In the genomic region with DNA sequence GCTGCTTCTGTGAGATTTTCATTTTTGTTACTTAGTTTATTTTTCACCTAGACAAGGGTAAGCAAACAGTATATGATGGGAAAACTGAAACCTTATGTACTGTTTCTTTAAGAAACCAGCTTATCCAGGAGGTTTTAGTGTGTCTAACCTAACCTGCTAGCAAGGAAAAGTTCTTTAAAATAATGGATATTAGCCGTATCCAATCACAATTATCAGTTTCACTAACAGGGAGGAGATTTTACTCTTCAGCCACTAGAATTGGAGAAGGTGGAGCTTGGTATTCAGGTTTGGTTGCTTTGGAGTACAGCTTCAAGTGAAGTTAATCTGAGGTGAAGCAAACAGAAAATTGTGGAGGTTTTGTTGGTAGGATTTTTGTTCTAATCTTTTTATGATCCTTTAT, we compare ENCODE assay signal across 8 cellular contexts. TPM values are rescaled to one million over a fixed set of nuclear protein-coding genes. Genes with fewer than 3 reads are reported as not detected.
DNase-seq lines count a peak whose midpoint lies in the region; ATAC-seq and TF ChIP-seq lines count a peak whose summit lies in the region.

No MANE protein-coding gene starts in this region.

- H3K27me3 ChIP-seq in AG04450 (ENCODE audit: control insufficient read depth, insufficient read depth, low read length) (no peaks in the 10 kb centered on the region), aorta (ENCODE audit: control insufficient read depth in 1 of 2, insufficient read depth in 2 of 2, low read length in 1 of 2) (no peaks in the 10 kb centered on the region)

- H3K9me3 ChIP-seq in AG04450 (ENCODE audit: control insufficient read depth, insufficient read depth, low read length): no peaks in the 10 kb centered on the region
- no peaks in the 10 kb centered on the region for H3K9me3 ChIP-seq in aorta (ENCODE audit: control insufficient read depth, low read length)

- no peak overlapping the region for H3K27ac ChIP-seq in AG04450 (ENCODE audit: low read depth, low read length)
- no peak overlapping the region for H3K27ac ChIP-seq in aorta (ENCODE audit: low read depth in 1 of 2, low read length in 2 of 2)

- WGBS in aorta, 2 donors: 0% methylated on average over 1 of the region's 1 CpG

- CTCF ChIA-PET in AG04450 (lab: Charles Lee): interaction anchor here (0.7 to 1.4 kb wide), 2 partner anchors 9 to 16 kb away, joined by 3 to 4 read pairs; no protein-coding TSS in a partner anchor

- no peak for TF ChIP-seq CTCF in AG04450 (IDR thresholded peaks at IDR 0.05; ENCODE audit: low read depth, low read length)
- no peak for TF ChIP-seq CTCF in epithelial cell of esophagus (IDR thresholded peaks at IDR 0.05; ENCODE audit: insufficient read depth, low read depth, low read length, missing control alignments)

- peaks cover 0 to 3% of the 10 kb centered on the region in 2 donors for H3K4me1 ChIP-seq in aorta (ENCODE audit: control insufficient read depth in 1 of 2, insufficient read depth in 2 of 2, low read length in 2 of 2)

- H3K36me3 ChIP-seq in aorta (ENCODE audit: control insufficient read depth in 1 of 2, insufficient read depth in 2 of 2, low read length in 1 of 2): no peaks in the 10 kb centered on the region

- peak; percentile 74 for ATAC-seq in GM18502 (IDR thresholded peaks at IDR 0.05; ENCODE audit: poor library complexity, unreplicated experiment)
- ATAC-seq in HG02981 (IDR thresholded peaks at IDR 0.05; ENCODE audit: unreplicated experiment): peak; percentile 86
- ATAC-seq in aorta (ENCODE audit: low FRiP score): peak; percentile 91

- POLR2A ChIA-PET in AG04450 (lab: Yijun Ruan, JAX): interaction anchor here (0.7 to 1.0 kb wide), 3 partner anchors 12 to 89 kb away, joined by 3 to 4 read pairs (median 3); no protein-coding TSS in a partner anchor

- DNase-seq in AG04450 (ENCODE audit: low read depth, low spot score) (peak; percentile 57), NCI-H146 treated with DMSO at 0.1 percent for 48 hours (lab: John Stamatoyannopoulos, UW; ENCODE audit: unreplicated experiment) (peak; percentile 76), SW 1271 (lab: John Stamatoyannopoulos, UW) (peak; percentile 83 to 99), epithelial cell of esophagus (ENCODE audit: low read depth) (peak; percentile 92), middle frontal gyrus (ENCODE audit: extremely low spot score, low spot score) (peak; percentile 61), aorta (no peak)

- peak overlapping the region; percentile 70 for H3K4me3 ChIP-seq in AG04450 (ENCODE audit: low read depth, low read length)
- H3K4me3 ChIP-seq in epithelial cell of esophagus (ENCODE audit: low read length): peak overlapping the region; percentile 71
- H3K4me3 ChIP-seq in aorta (ENCODE audit: low read length in 2 of 2): peak overlapping the region in 1 of 2 donors; percentile 5

- intact Hi-C loops in aorta (cut with DNase I): no loop called here

RNA-seq across cellular contexts. Expression of gene ZFAND6, which starts 12.8 kb away (rescaled TPM):
- polyA plus RNA-seq in AG04450 (2011; rRNA removed) (132 and 166 TPM in 2 replicates), aorta (10 to 100 TPM; 77.3 to 94.0 TPM)
- polyA minus RNA-seq in AG04450 (2011; rRNA and poly(A)+ RNA removed): 71.1 and 102 TPM in 2 replicates
- 10 to 100 TPM; 61.2 to 73.7 TPM for total RNA-seq in aorta

Comparison
In these comparisons a context has a peak if more than half of its experiments do, and no peak if none do; other contexts are left out.
1. DNase-seq: peak in AG04450 (single experiment), NCI-H146 treated with DMSO at 0.1 percent for 48 hours (single experiment), SW 1271 (2 of 2), epithelial cell of esophagus (single experiment) and middle frontal gyrus (single experiment); none in aorta (0 of 2).
2. Peak in every context shown above with its lines, with median percentiles within 50 percentile points of each other: ATAC-seq.